In genomic region chr3:101803152-101803782, GRCh38 we compare ENCODE assay signal across 8 cellular contexts. TPM values are rescaled to one million over a fixed set of nuclear protein-coding genes. Genes with fewer than 3 reads are reported as not detected.
DNase-seq lines count a peak whose midpoint lies in the region; ATAC-seq and TF ChIP-seq lines count a peak whose summit lies in the region.

No MANE protein-coding gene starts in this region.

- ATAC-seq in PC-3 (peak; percentile 100), gastroesophageal sphincter (peak; percentile 90)

- H3K36me3 ChIP-seq in KMS-11 (ENCODE audit: insufficient read depth) (no peaks in the 10 kb centered on the region), PC-3 (ENCODE audit: low read depth, low read length) (peaks cover 8% of the 10 kb centered on the region), gastroesophageal sphincter (peaks cover 0 to 50% of the 10 kb centered on the region in 2 donors)

- H3K27me3 Mint-ChIP-seq in progenitor cell of endocrine pancreas: no peaks in the 10 kb centered on the region

- H3K27me3 ChIP-seq in KMS-11 (ENCODE audit: insufficient read depth, low read depth) (no peaks in the 10 kb centered on the region), PC-3 (ENCODE audit: low read length) (no peaks in the 10 kb centered on the region), gastroesophageal sphincter (no peaks in the 10 kb centered on the region)

- POLR2A ChIA-PET in PC-3 (lab: Charles Lee; ENCODE audit: unreplicated experiment): interaction anchor here (0.6 kb wide), 1 partner anchor 423 kb away, joined by 3 read pairs; no protein-coding TSS in a partner anchor

- H3K4me2 ChIP-seq in KMS-11: peak overlapping the region; percentile 33; the same call in 1 of the 2 replicates
- no peak overlapping the region for H3K4me2 ChIP-seq in PC-3 (ENCODE audit: low read length)

- TF ChIP-seq POLR2A in gastroesophageal sphincter (IDR thresholded peaks at IDR 0.05): no peak

- peaks cover 5% of the 10 kb centered on the region for H3K36me3 Mint-ChIP-seq in progenitor cell of endocrine pancreas (ENCODE audit: insufficient read depth)

- H3K9ac ChIP-seq in KMS-11 (no peak overlapping the region), PC-3 (ENCODE audit: low read length) (no peak overlapping the region)

- H3K9me3 ChIP-seq in PC-3 (ENCODE audit: low read length) (no peaks in the 10 kb centered on the region), gastroesophageal sphincter (no peaks in the 10 kb centered on the region)

- H3K9me3 Mint-ChIP-seq in progenitor cell of endocrine pancreas (ENCODE audit: low read depth): peaks cover 4% of the 10 kb centered on the region

- H3K9me2 ChIP-seq in PC-3 (replicated peaks; ENCODE audit: low read length): no peaks in the 10 kb centered on the region

- H2AFZ ChIP-seq in KMS-11 (ENCODE audit: low read depth): no peak overlapping the region
- no peak overlapping the region for H2AFZ ChIP-seq in PC-3 (ENCODE audit: low read length)

- H3F3A ChIP-seq in PC-3 (ENCODE audit: low read length, unreplicated experiment): no peaks in the 10 kb centered on the region

- no peaks in the 10 kb centered on the region for H3K79me2 ChIP-seq in KMS-11 (ENCODE audit: insufficient read depth, low read depth)
- no peaks in the 10 kb centered on the region for H3K79me2 ChIP-seq in PC-3 (ENCODE audit: low read length)

- intact Hi-C loops in PC-3 (cut with micrococcal nuclease): loop anchor here (2.0 kb wide), 1 partner anchor 108 kb away; no protein-coding TSS in a partner anchor

- no peaks in the 10 kb centered on the region for H3K4me1 Mint-ChIP-seq in progenitor cell of endocrine pancreas (ENCODE audit: low read depth)

- CTCF ChIA-PET in PC-3 (lab: Charles Lee): interaction anchor here (0.6 to 1.9 kb wide), 7 partner anchors 11 to 746 kb away, joined by 3 to 12 read pairs (median 4); no protein-coding TSS in a partner anchor

- peaks cover 39% of the 10 kb centered on the region for H3K4me1 ChIP-seq in KMS-11 (ENCODE audit: low read depth, poor library complexity, severe bottlenecking)
- no peaks in the 10 kb centered on the region; the same call in 1 of the 2 replicates for H3K4me1 ChIP-seq in PC-3 (ENCODE audit: insufficient read depth, low read length)
- peaks cover 0 to 20% (median 0%) of the 10 kb centered on the region in 3 donors for H3K4me1 ChIP-seq in gastroesophageal sphincter

- no peak for TF ChIP-seq EP300 in gastroesophageal sphincter (IDR thresholded peaks at IDR 0.05)

- H3K4me3 ChIP-seq in KMS-11 (IDR thresholded peaks at IDR 0.05; ENCODE audit: insufficient read depth, low read depth, low read length) (no peak overlapping the region), PC-3 (ENCODE audit: low read length) (no peak overlapping the region), gastroesophageal sphincter (no peak overlapping the region)

- BruUV-seq in PC-3 (replicated peaks; lab: Mats Ljungman, UMichigan): no TSS peak

- 76 to 78% methylated on average over 8 to 9 of the region's 9 CpGs for WGBS in gastroesophageal sphincter (ENCODE audit: low coverage in 1 of 2), 2 donors

- peak; percentile 83 for TF ChIP-seq CTCF in KMS-11 (conservative IDR thresholded peaks at IDR 0.05; ENCODE audit: low read depth, low read length)
- TF ChIP-seq CTCF in PC-3 (conservative IDR thresholded peaks at IDR 0.05; ENCODE audit: low read depth, low read length): peak; percentile 92
- TF ChIP-seq CTCF in gastroesophageal sphincter (IDR thresholded peaks at IDR 0.05): peak; percentile 72 to 84 (median 82)
- TF ChIP-seq CTCF in progenitor cell of endocrine pancreas (IDR thresholded peaks at IDR 0.05; ENCODE audit: unreplicated experiment): peak; percentile 87

- H3K27ac ChIP-seq in KMS-11 (no peak overlapping the region), PC-3 (ENCODE audit: low read length) (no peak overlapping the region), gastroesophageal sphincter (no peak overlapping the region)

- H4K20me1 ChIP-seq in KMS-11 (ENCODE audit: insufficient read depth) (no peaks in the 10 kb centered on the region), PC-3 (ENCODE audit: low read length) (no peaks in the 10 kb centered on the region)

- no peak overlapping the region for H3K27ac Mint-ChIP-seq in progenitor cell of endocrine pancreas

- peak; percentile 67 for DNase-seq in NCI-H510A treated with DMSO at 0.1 percent for 48 hours (lab: John Stamatoyannopoulos, UW)
- no peak for DNase-seq in NCI-H510A (lab: John Stamatoyannopoulos, UW)
- peak; percentile 66 for DNase-seq in H4 (ENCODE audit: low spot score)
- peak; percentile 85 for DNase-seq in PC-3
- peak; percentile 38 for DNase-seq in activated naive CD4-positive, alpha-beta T cell treated with anti-CD3 and anti-CD28 coated beads, Interleukin-2, amount 50 U/mL, for 16 hours
- DNase-seq in progenitor cell of endocrine pancreas (ENCODE audit: low spot score, unreplicated experiment): no peak

- no peak overlapping the region for H3K4me3 Mint-ChIP-seq in progenitor cell of endocrine pancreas (ENCODE audit: low read depth)

RNA-seq across cellular contexts. Expression of gene NXPE3, which starts 24.3 kb away (rescaled TPM):
- total RNA-seq in H4 (2014; rRNA removed; shearing (Covaris generic)): 14.9 and 21.0 TPM in 2 replicates
- total RNA-seq in PC-3 (2014; rRNA removed): 11.6 and 12.6 TPM in 2 replicates
- total RNA-seq in gastroesophageal sphincter: 10 to 100 TPM; 12.5 to 32.8 (median 18.9) TPM
- total RNA-seq in progenitor cell of endocrine pancreas: 6.4 and 7.2 TPM in 2 replicates

RNA-seq across cellular contexts. Expression of gene NFKBIZ, which starts 46.0 kb away (rescaled TPM):
- total RNA-seq in H4 (2014; rRNA removed; shearing (Covaris generic)): 0.81 and 8.0 TPM in 2 replicates
- total RNA-seq in PC-3 (2014; rRNA removed) (63.0 and 70.2 TPM in 2 replicates), gastroesophageal sphincter (10 to 100 TPM; 27.3 to 87.0 (median 51.9) TPM), progenitor cell of endocrine pancreas (13.3 and 13.5 TPM in 2 replicates)

Comparison
In these comparisons a context has a peak if more than half of its experiments do, and no peak if none do; other contexts are left out.
1. DNase-seq: peak in NCI-H510A treated with DMSO at 0.1 percent for 48 hours (single experiment), H4 (single experiment), PC-3 (single experiment) and activated naive CD4-positive, alpha-beta T cell treated with anti-CD3 and anti-CD28 coated beads, Interleukin-2, amount 50 U/mL, for 16 hours (single experiment); none in NCI-H510A (single experiment) and progenitor cell of endocrine pancreas (single experiment).
2. Peak in every context shown above with its lines, with median percentiles within 50 percentile points of each other: CTCF ChIP-seq.